Comparison of ENCODE assay signal across 10 cellular contexts in genomic region chr15:78067328-78068241, GRCh38. TPM values are rescaled to one million over a fixed set of nuclear protein-coding genes. Genes with fewer than 3 reads are reported as not detected.
DNase-seq lines count a peak whose midpoint lies in the region; ATAC-seq and TF ChIP-seq lines count a peak whose summit lies in the region.
"Had no signal": no experiment of that assay in that cellular context is flagged by ENCODE, and none has a peak within 500 bp of the region (broad histone marks: within the 10 kb centered on the region; RNA-seq: fewer than 3 reads in every experiment).

No MANE protein-coding gene starts in this region.

- TF ChIP-seq EP300 in gastroesophageal sphincter (IDR thresholded peaks at IDR 0.05), result no peak

- no peaks in the 10 kb centered on the region for H3K27me3 Mint-ChIP-seq in activated T-cell treated with anti-CD3 and anti-CD28 coated beads, Interleukin-2, amount 50 U/mL, for 4 hours (ENCODE audit: low read depth)

- H3K4me3 ChIP-seq in gastroesophageal sphincter (no peak overlapping the region), thyroid gland (replicated peaks in 1 of 3) (no peak overlapping the region)
- H3K4me3 ChIP-seq: HAP-1 had no signal

- H3K4me3 Mint-ChIP-seq in activated T-cell treated with anti-CD3 and anti-CD28 coated beads, Interleukin-2, amount 50 U/mL, for 4 hours, result peak overlapping the region; percentile 75

- TF ChIP-seq CTCF in gastroesophageal sphincter (IDR thresholded peaks at IDR 0.05) (no peak), thyroid gland (IDR thresholded peaks at IDR 0.05) (no peak)

- peaks cover 1% of the 10 kb centered on the region for H3K36me3 Mint-ChIP-seq in activated T-cell treated with anti-CD3 and anti-CD28 coated beads, Interleukin-2, amount 50 U/mL, for 4 hours (ENCODE audit: insufficient read depth)

- 0% methylated on average over 1 of the region's 1 CpG; no CpG with 5 or more reads in 1 of the 2 donors for WGBS in gastroesophageal sphincter (ENCODE audit: low coverage in 1 of 2), 2 donors
- 0 to 7% methylated on average over 1 of the region's 1 CpG for WGBS in thyroid gland, 2 donors

- H3K9me3 ChIP-seq in gastroesophageal sphincter (no peaks in the 10 kb centered on the region), thyroid gland (no peaks in the 10 kb centered on the region)
- H3K9me3 ChIP-seq: HAP-1 had no signal

- intact Hi-C loops in thyroid gland (cut with DNase I), result loop anchor here (10.0 kb wide), 1 partner anchor 77 kb away; the partner anchor contains the start of gene IDH3A

- H3K4me1 ChIP-seq in gastroesophageal sphincter (peaks cover 27 to 96% (median 65%) of the 10 kb centered on the region in 3 donors), thyroid gland (peaks cover 87 to 95% of the 10 kb centered on the region in 2 donors)

- ATAC-seq in activated T-cell treated with anti-CD3 and anti-CD28 coated beads, Interleukin-2, amount 50 U/mL, for 4 hours, result no peak
- ATAC-seq in gastroesophageal sphincter, result no peak
- no peak for ATAC-seq in HG03565 (IDR thresholded peaks at IDR 0.05; ENCODE audit: unreplicated experiment)
- no peak for ATAC-seq in GM21360 (IDR thresholded peaks at IDR 0.05; ENCODE audit: unreplicated experiment)

- H3K27ac ChIP-seq in gastroesophageal sphincter, result peak overlapping the region in 3 of 4 donors; percentile 75 to 87 (median 80)
- H3K27ac ChIP-seq in thyroid gland, result peak overlapping the region; percentile 76 to 87 (median 78)

- TF ChIP-seq POLR2A in gastroesophageal sphincter (IDR thresholded peaks at IDR 0.05), result no peak
- no peak for TF ChIP-seq POLR2A in thyroid gland (IDR thresholded peaks at IDR 0.05)

- H3K9me3 Mint-ChIP-seq in activated T-cell treated with anti-CD3 and anti-CD28 coated beads, Interleukin-2, amount 50 U/mL, for 4 hours, result no peaks in the 10 kb centered on the region

- peaks cover 16% of the 10 kb centered on the region for H3K4me1 Mint-ChIP-seq in activated T-cell treated with anti-CD3 and anti-CD28 coated beads, Interleukin-2, amount 50 U/mL, for 4 hours (ENCODE audit: low read depth)

- no peaks in the 10 kb centered on the region for H3K27me3 ChIP-seq in gastroesophageal sphincter
- H3K27me3 ChIP-seq in thyroid gland, result no peaks in the 10 kb centered on the region

- no peak for DNase-seq in activated T-cell treated with anti-CD3 and anti-CD28 coated beads, Interleukin-2, amount 50 U/mL, for 4 hours
- no peak for DNase-seq in activated T-cell treated with anti-CD3 and anti-CD28 coated beads for 4 hours
- DNase-seq in RPMI7951 (ENCODE audit: low read depth), result peak; percentile 89
- DNase-seq in thyroid gland, result peak; percentile 37 to 53
- DNase-seq in NCI-H748 (lab: John Stamatoyannopoulos, UW; ENCODE audit: unreplicated experiment), result no peak
- DNase-seq: central memory CD4-positive, alpha-beta T cell had no signal

- H3K36me3 ChIP-seq in gastroesophageal sphincter, result no peaks in the 10 kb centered on the region
- H3K36me3 ChIP-seq in thyroid gland, result no peaks in the 10 kb centered on the region
- H3K36me3 ChIP-seq: HAP-1 had no signal

RNA-seq across cellular contexts. Expression of gene TBC1D2B, which starts 9.9 kb away (rescaled TPM):
- 10 to 100 TPM; 22.8 to 24.9 (median 24.0) TPM for total RNA-seq in activated T-cell treated with anti-CD3 and anti-CD28 coated beads, Interleukin-2, amount 50 U/mL, for 4 hours
- 13.8 and 14.5 TPM in 2 replicates for total RNA-seq in RPMI7951 (2014; rRNA removed; shearing (Covaris generic))
- total RNA-seq in gastroesophageal sphincter (10 to 100 TPM; 36.9 to 51.7 (median 46.5) TPM), thyroid gland (10 to 100 TPM; 32.8 to 54.0 (median 40.1) TPM)

RNA-seq across cellular contexts. Expression of gene SH2D7, which starts 24.8 kb away (rescaled TPM):
- total RNA-seq in activated T-cell treated with anti-CD3 and anti-CD28 coated beads, Interleukin-2, amount 50 U/mL, for 4 hours, result not detected
- total RNA-seq in RPMI7951 (2014; rRNA removed; shearing (Covaris generic)), result not detected in 2 replicates
- total RNA-seq in gastroesophageal sphincter (not detected), thyroid gland (not detected)

Comparison
In these comparisons a context has a peak if more than half of its experiments do, and no peak if none do; other contexts are left out.
1. DNase-seq: peak in RPMI7951 (single experiment) and thyroid gland (2 of 2); none in activated T-cell treated with anti-CD3 and anti-CD28 coated beads, Interleukin-2, amount 50 U/mL, for 4 hours (single experiment), activated T-cell treated with anti-CD3 and anti-CD28 coated beads for 4 hours (single experiment) and NCI-H748 (single experiment).